Comparison of ENCODE assay signal across 8 cellular contexts in genomic region chr6:43020847-43021246, GRCh38. TPM values are rescaled to one million over a fixed set of nuclear protein-coding genes. Genes with fewer than 3 reads are reported as not detected.
DNase-seq lines count a peak whose midpoint lies in the region; ATAC-seq and TF ChIP-seq lines count a peak whose summit lies in the region.

No MANE protein-coding gene starts in this region.

- H3K4me3 Mint-ChIP-seq in IgD-negative memory B cell (peak overlapping the region; percentile 89 to 95 (median 94)), brain (peak overlapping the region; percentile 81 to 98 (median 85))

- peak overlapping the region; percentile 90 to 96 for H3K27ac ChIP-seq in lung (ENCODE audit: low read depth in 1 of 2, low read length in 1 of 2)

- H3K4me1 Mint-ChIP-seq in IgD-negative memory B cell (peaks cover 0 to 17% (median 7%) of the 10 kb centered on the region in 3 donors), brain (peaks cover 52% of the 10 kb centered on the region)

- no peak for DNase-seq in AG09309 (ENCODE audit: low read depth)
- no peak for DNase-seq in lung (ENCODE audit: low spot score)
- no peak for DNase-seq in NCI-H146 (lab: John Stamatoyannopoulos, UW)
- no peak for DNase-seq in cerebellum (ENCODE audit: low spot score)
- no peak for DNase-seq in activated CD4-positive, alpha-beta T cell treated with anti-CD3 and anti-CD28 coated beads, Interleukin-2, amount 50 U/mL, for 1 hour
- DNase-seq in GM13977 (ENCODE audit: low spot score): no peak

- no peak for ATAC-seq in lung (ENCODE audit: insufficient read depth, low FRiP score)

- H3K4me3 ChIP-seq in AG09309 (ENCODE audit: control insufficient read depth, low read depth, low read length): peak overlapping the region; percentile 83
- H3K4me3 ChIP-seq in lung: no peak overlapping the region

- H3K9me3 Mint-ChIP-seq in IgD-negative memory B cell: no peaks in the 10 kb centered on the region
- peaks cover 0 to 1% (median 0%) of the 10 kb centered on the region in 5 experiments for H3K9me3 Mint-ChIP-seq in brain

- H3K27me3 ChIP-seq in lung (ENCODE audit: control insufficient read depth, insufficient read depth): no peaks in the 10 kb centered on the region

- in situ Hi-C loops in GM13977 (cut with MboI; ENCODE audit: low pct_unique_long_range_greater_than_20kb, low sequenced_read_pairs, unreplicated experiment): no loop called here

- H3K36me3 Mint-ChIP-seq in IgD-negative memory B cell (peaks cover 2% of the 10 kb centered on the region), brain (peaks cover 46% of the 10 kb centered on the region)

- H3K36me3 ChIP-seq in lung (ENCODE audit: control insufficient read depth in 2 of 2, insufficient read depth in 2 of 2, low read length in 2 of 2): peaks cover 17 to 24% of the 10 kb centered on the region in 2 donors

- WGBS in lung, 2 donors: 60 to 68% methylated on average over 5 of the region's 5 CpGs

- H3K27me3 Mint-ChIP-seq in IgD-negative memory B cell: no peaks in the 10 kb centered on the region
- peaks cover 7% of the 10 kb centered on the region for H3K27me3 Mint-ChIP-seq in brain

- no peaks in the 10 kb centered on the region for H3K9me3 ChIP-seq in lung (ENCODE audit: control insufficient read depth in 2 of 2, insufficient read depth in 1 of 2, low read length in 1 of 2)

- H3K27ac Mint-ChIP-seq in IgD-negative memory B cell: peak overlapping the region in 2 of 3 donors; percentile 8 to 81
- H3K27ac Mint-ChIP-seq in brain: peak overlapping the region; percentile 49 to 98 (median 78)

- TF ChIP-seq CTCF in AG09309 (IDR thresholded peaks at IDR 0.05; ENCODE audit: control insufficient read depth, insufficient read depth, low read depth, low read length, missing control alignments) (no peak), brain (conservative IDR thresholded peaks at IDR 0.05) (no peak), lung (IDR thresholded peaks at IDR 0.05; ENCODE audit: control extremely low read depth, extremely low read depth) (no peak), GM13977 (IDR thresholded peaks at IDR 0.05; ENCODE audit: extremely low read depth, insufficient read depth, missing control alignments) (no peak)

- H3K4me1 ChIP-seq in lung (ENCODE audit: control insufficient read depth in 2 of 2, insufficient read depth in 2 of 2, low read length in 2 of 2): peaks cover 0 to 16% of the 10 kb centered on the region in 2 donors

RNA-seq across cellular contexts. Expression of gene RRP36, which starts 0.6 kb away (rescaled TPM):
- polyA plus RNA-seq in IgD-negative memory B cell (54.8 TPM), brain (ENCODE audit: insufficient read depth, low read depth, low replicate concordance) (58.7 TPM), lung (10 to 100 TPM; 30.5 to 44.3 TPM)
- total RNA-seq in lung (10 to 100 TPM; 31.1 to 49.9 TPM), cerebellum (34.5 TPM)

RNA-seq across cellular contexts. Expression of gene KLHDC3, which starts 6.8 kb away (rescaled TPM):
- polyA plus RNA-seq in IgD-negative memory B cell: 60.3 TPM
- 379 TPM for polyA plus RNA-seq in brain (ENCODE audit: insufficient read depth, low read depth, low replicate concordance)
- 10 to 100 TPM; 46.3 to 56.4 TPM for total RNA-seq in lung
- 10 to 100 TPM; 52.7 to 74.4 TPM for polyA plus RNA-seq in lung
- total RNA-seq in cerebellum: 62.2 TPM

RNA-seq across cellular contexts. Expression of gene MEA1, which starts 7.1 kb away (rescaled TPM):
- 76.3 TPM for polyA plus RNA-seq in IgD-negative memory B cell
- 256 TPM for polyA plus RNA-seq in brain (ENCODE audit: insufficient read depth, low read depth, low replicate concordance)
- 10 to 100 TPM; 32.5 to 47.2 TPM for total RNA-seq in lung
- 100 to 1,000 TPM in 1 of 2 donors, 10 to 100 TPM in 1; 63.2 to 113 TPM for polyA plus RNA-seq in lung
- total RNA-seq in cerebellum: 22.4 TPM

RNA-seq across cellular contexts. Expression of gene CUL7, which starts 32.8 kb away (rescaled TPM):
- polyA plus RNA-seq in IgD-negative memory B cell: 5.3 TPM
- polyA plus RNA-seq in brain (ENCODE audit: insufficient read depth, low read depth, low replicate concordance): 35.6 TPM
- 10 to 100 TPM; 21.4 to 23.6 TPM for total RNA-seq in lung
- polyA plus RNA-seq in lung: 1 to 10 TPM; 8.2 to 8.9 TPM
- 14.2 TPM for total RNA-seq in cerebellum

RNA-seq across cellular contexts. Expression of gene PPP2R5D, which starts 36.5 kb away (rescaled TPM):
- 17.5 TPM for polyA plus RNA-seq in IgD-negative memory B cell
- polyA plus RNA-seq in brain (ENCODE audit: insufficient read depth, low read depth, low replicate concordance): 120 TPM
- 10 to 100 TPM; 24.1 to 26.8 TPM for total RNA-seq in lung
- 10 to 100 TPM; 19.0 to 19.8 TPM for polyA plus RNA-seq in lung
- total RNA-seq in cerebellum: 30.2 TPM
